8 cellular contexts compared by ENCODE assay signal in genomic region chr1:156727492-156727891, GRCh38. TPM values are rescaled to one million over a fixed set of nuclear protein-coding genes. Genes with fewer than 3 reads are reported as not detected.
DNase-seq lines count a peak whose midpoint lies in the region; ATAC-seq and TF ChIP-seq lines count a peak whose summit lies in the region.

No MANE protein-coding gene starts in this region.

- peak overlapping the region; percentile 94 for H3K4me2 ChIP-seq in osteoblast (ENCODE audit: insufficient read depth, low read length)

- no peaks in the 10 kb centered on the region for H3K27me3 Mint-ChIP-seq in CD4-positive, CD25-positive, alpha-beta regulatory T cell

- peak overlapping the region; percentile 61 for H2AFZ ChIP-seq in osteoblast (ENCODE audit: low read length)

- peaks cover 7 to 31% (median 21%) of the 10 kb centered on the region in 4 donors for H3K4me1 Mint-ChIP-seq in CD4-positive, CD25-positive, alpha-beta regulatory T cell

- no peak for TF ChIP-seq CTCF in NB4 (IDR thresholded peaks at IDR 0.05; ENCODE audit: low read depth, low read length)
- no peak for TF ChIP-seq CTCF in epithelial cell of esophagus (IDR thresholded peaks at IDR 0.05; ENCODE audit: insufficient read depth, low read depth, low read length, missing control alignments)
- TF ChIP-seq CTCF in osteoblast (IDR thresholded peaks at IDR 0.05; ENCODE audit: extremely low read depth, low read depth, low read length): no peak

- H3K36me3 ChIP-seq in CD4-positive, CD25-positive, alpha-beta regulatory T cell (ENCODE audit: control insufficient read depth, insufficient read depth, low read length): peaks cover 28% of the 10 kb centered on the region
- H3K36me3 ChIP-seq in osteoblast (ENCODE audit: insufficient read depth, low read length): peaks cover 30% of the 10 kb centered on the region

- ATAC-seq in CD4-positive, CD25-positive, alpha-beta regulatory T cell (ENCODE audit: low read depth in 2 of 2): no peak
- ATAC-seq in HG03045 (IDR thresholded peaks at IDR 0.05; ENCODE audit: unreplicated experiment) (no peak), GM21423 (IDR thresholded peaks at IDR 0.05; ENCODE audit: unreplicated experiment) (no peak)

- H3K27ac ChIP-seq in CD4-positive, CD25-positive, alpha-beta regulatory T cell (ENCODE audit: insufficient read depth, low read length, poor library complexity, severe bottlenecking): peak overlapping the region; percentile 99
- peak overlapping the region; percentile 100 for H3K27ac ChIP-seq in osteoblast (ENCODE audit: low read depth, low read length)

- peak overlapping the region; percentile 96 for H3K4me3 ChIP-seq in CD4-positive, CD25-positive, alpha-beta regulatory T cell (ENCODE audit: low read depth, low read length)
- H3K4me3 ChIP-seq in NB4 (ENCODE audit: low read depth, low read length): peak overlapping the region; percentile 100
- peak overlapping the region; percentile 99 for H3K4me3 ChIP-seq in epithelial cell of esophagus (ENCODE audit: low read length)
- peak overlapping the region; percentile 82 for H3K4me3 ChIP-seq in osteoblast (ENCODE audit: insufficient read depth, low read length)

- TF ChIP-seq POLR2A in NB4 (IDR thresholded peaks at IDR 0.05; ENCODE audit: extremely low read depth, insufficient read length): no peak

- peaks cover 14% of the 10 kb centered on the region for H3K36me3 Mint-ChIP-seq in CD4-positive, CD25-positive, alpha-beta regulatory T cell

- H3K27me3 ChIP-seq in CD4-positive, CD25-positive, alpha-beta regulatory T cell (ENCODE audit: control insufficient read depth, insufficient read depth, low read length): no peaks in the 10 kb centered on the region
- no peaks in the 10 kb centered on the region for H3K27me3 ChIP-seq in osteoblast (ENCODE audit: insufficient read depth, low read length)

- no peak overlapping the region for H3K4me3 Mint-ChIP-seq in CD4-positive, CD25-positive, alpha-beta regulatory T cell

- H3K9me3 ChIP-seq in CD4-positive, CD25-positive, alpha-beta regulatory T cell (ENCODE audit: control insufficient read depth in 2 of 2, low read length in 2 of 2): no peaks in the 10 kb centered on the region
- no peaks in the 10 kb centered on the region for H3K9me3 ChIP-seq in osteoblast (ENCODE audit: low read depth, low read length)

- in situ Hi-C loops in ACHN (cut with HindIII; ENCODE audit: low pct_ligation_motif_present, low pct_unique_long_range_greater_than_20kb, low sequenced_read_pairs): no loop called here

- peaks cover 69% of the 10 kb centered on the region for H3K79me2 ChIP-seq in osteoblast (ENCODE audit: insufficient read depth, low read length)

- H4K20me1 ChIP-seq in osteoblast (ENCODE audit: insufficient read depth, low read length): peaks cover 47% of the 10 kb centered on the region

- no peak for DNase-seq in CD4-positive, CD25-positive, alpha-beta regulatory T cell
- DNase-seq in NB4 (ENCODE audit: low read depth) (no peak), epithelial cell of esophagus (ENCODE audit: low read depth) (no peak), osteoblast (ENCODE audit: insufficient read length, low spot score, missing footprints) (no peak), ACHN (no peak), SHP77 treated with DMSO at 0.1 percent for 48 hours (lab: John Stamatoyannopoulos, UW) (no peak)

- peak overlapping the region in 1 of 3 donors; percentile 96 for H3K27ac Mint-ChIP-seq in CD4-positive, CD25-positive, alpha-beta regulatory T cell

- peaks cover 48% of the 10 kb centered on the region for H3K4me1 ChIP-seq in CD4-positive, CD25-positive, alpha-beta regulatory T cell (ENCODE audit: control insufficient read depth, insufficient read depth, low read length, poor library complexity, severe bottlenecking)
- peaks cover 38% of the 10 kb centered on the region for H3K4me1 ChIP-seq in osteoblast (ENCODE audit: insufficient read depth, low read length)

- H3K9me3 Mint-ChIP-seq in CD4-positive, CD25-positive, alpha-beta regulatory T cell: no peaks in the 10 kb centered on the region

RNA-seq across cellular contexts. Expression of gene METTL25B, which starts 0.8 kb away (rescaled TPM):
- total RNA-seq in CD4-positive, CD25-positive, alpha-beta regulatory T cell: 19.0 TPM
- 1 to 10 TPM; 4.3 to 8.7 (median 7.2) TPM for polyA plus RNA-seq in CD4-positive, CD25-positive, alpha-beta regulatory T cell
- total RNA-seq in osteoblast: 8.3 and 12.7 TPM in 2 replicates

RNA-seq across cellular contexts. Expression of gene ISG20L2, which starts 1.1 kb away (rescaled TPM):
- 76.7 TPM for total RNA-seq in CD4-positive, CD25-positive, alpha-beta regulatory T cell
- polyA plus RNA-seq in CD4-positive, CD25-positive, alpha-beta regulatory T cell: 10 to 100 TPM; 15.8 to 17.8 (median 17.0) TPM
- total RNA-seq in osteoblast: 16.8 and 21.0 TPM in 2 replicates

RNA-seq across cellular contexts. Expression of gene MRPL24, which starts 13.4 kb away (rescaled TPM):
- total RNA-seq in CD4-positive, CD25-positive, alpha-beta regulatory T cell: 18.2 TPM
- 10 to 100 TPM; 72.5 to 86.4 (median 79.3) TPM for polyA plus RNA-seq in CD4-positive, CD25-positive, alpha-beta regulatory T cell
- total RNA-seq in osteoblast: 16.2 and 17.7 TPM in 2 replicates

RNA-seq across cellular contexts. Expression of gene CRABP2, which starts 22.1 kb away (rescaled TPM):
- total RNA-seq in CD4-positive, CD25-positive, alpha-beta regulatory T cell: 5.1 TPM
- not detected for polyA plus RNA-seq in CD4-positive, CD25-positive, alpha-beta regulatory T cell
- total RNA-seq in osteoblast: 9.1 and 16.6 TPM in 2 replicates

RNA-seq across cellular contexts. Expression of gene HDGF, which starts 24.0 kb away (rescaled TPM):
- total RNA-seq in CD4-positive, CD25-positive, alpha-beta regulatory T cell: 87.6 TPM
- 10 to 100 TPM; 26.9 to 50.2 (median 36.7) TPM for polyA plus RNA-seq in CD4-positive, CD25-positive, alpha-beta regulatory T cell
- 167 and 177 TPM in 2 replicates for total RNA-seq in osteoblast
